12 cellular contexts compared by ENCODE assay signal in genomic region chr2:121501070-121501469, GRCh38. TPM values are rescaled to one million over a fixed set of nuclear protein-coding genes. Genes with fewer than 3 reads are reported as not detected.
DNase-seq lines count a peak whose midpoint lies in the region; ATAC-seq and TF ChIP-seq lines count a peak whose summit lies in the region.
"Had no signal": no experiment of that assay in that cellular context is flagged by ENCODE, and none has a peak within 500 bp of the region (broad histone marks: within the 10 kb centered on the region; RNA-seq: fewer than 3 reads in every experiment).

No MANE protein-coding gene starts in this region.

- CTCF ChIA-PET in activated CD4-positive, alpha-beta T cell treated with anti-CD3 and anti-CD28 coated beads for 36 hours (lab: Charles Lee), result no interaction called here

- H3K36me3 Mint-ChIP-seq in activated CD4-positive, alpha-beta T cell treated with anti-CD3 and anti-CD28 coated beads for 36 hours (ENCODE audit: low read depth), result peaks cover 62% of the 10 kb centered on the region
- H3K36me3 Mint-ChIP-seq in stimulated activated effector memory CD8-positive, alpha-beta T cell treated with anti-CD3 and anti-CD28 coated beads, Interleukin-12 subunit alpha, Interleukin-12 subunit beta, amount 100 ng/mL, for 72 hours, result peaks cover 62% of the 10 kb centered on the region

- peaks cover 37% of the 10 kb centered on the region for H3K4me1 Mint-ChIP-seq in activated CD4-positive, alpha-beta T cell treated with anti-CD3 and anti-CD28 coated beads for 36 hours
- H3K4me1 Mint-ChIP-seq in stimulated activated effector memory CD8-positive, alpha-beta T cell treated with anti-CD3 and anti-CD28 coated beads, Interleukin-12 subunit alpha, Interleukin-12 subunit beta, amount 100 ng/mL, for 72 hours, result peaks cover 40% of the 10 kb centered on the region

- no peak overlapping the region for H3K4me3 Mint-ChIP-seq in activated CD4-positive, alpha-beta T cell treated with anti-CD3 and anti-CD28 coated beads for 36 hours
- H3K4me3 Mint-ChIP-seq in stimulated activated effector memory CD8-positive, alpha-beta T cell treated with anti-CD3 and anti-CD28 coated beads, Interleukin-12 subunit alpha, Interleukin-12 subunit beta, amount 100 ng/mL, for 72 hours, result no peak overlapping the region
- H3K4me3 Mint-ChIP-seq: activated T-helper 1 cell treated with anti-CD3 and anti-CD28 coated beads, Interleukin-12 subunit alpha, Interleukin-12 subunit beta, Interleukin-2, Interleukin-4 antibody, amounts not matched to agents 30 ng/mL and 10 ng/mL and 1 ng/mL, durations not matched to agents 14 hours and 24 hours and 36 hours; naive thymus-derived CD8-positive, alpha-beta T cell had no signal

- H3K27me3 Mint-ChIP-seq in activated CD4-positive, alpha-beta T cell treated with anti-CD3 and anti-CD28 coated beads for 36 hours, result no peaks in the 10 kb centered on the region
- H3K27me3 Mint-ChIP-seq: naive thymus-derived CD8-positive, alpha-beta T cell had no signal

- POLR2A ChIA-PET in activated CD4-positive, alpha-beta T cell treated with anti-CD3 and anti-CD28 coated beads for 36 hours (lab: Charles Lee), result no interaction called here

- DNase-seq in activated CD4-positive, alpha-beta T cell treated with anti-CD3 and anti-CD28 coated beads for 36 hours, result no peak
- no peak for DNase-seq in activated CD4-positive, alpha-beta T cell treated with anti-CD3 and anti-CD28 coated beads for 4 hours
- peak; percentile 59 for DNase-seq in fibroblast of peridontal ligament (ENCODE audit: extremely low read depth)
- peak in 1 of 2 donors; percentile 38 for DNase-seq in stimulated activated effector memory CD8-positive, alpha-beta T cell treated with anti-CD3 and anti-CD28 coated beads, Interleukin-12 subunit alpha, Interleukin-12 subunit beta, amount 100 ng/mL, for 72 hours (ENCODE audit: low spot score in 2 of 2)
- DNase-seq: dermis blood vessel endothelial cell; naive thymus-derived CD8-positive, alpha-beta T cell; NCI-H1694 had no signal

- no peaks in the 10 kb centered on the region for H3K9me3 Mint-ChIP-seq in activated CD4-positive, alpha-beta T cell treated with anti-CD3 and anti-CD28 coated beads for 36 hours (ENCODE audit: low read depth)
- peaks cover 4% of the 10 kb centered on the region for H3K9me3 Mint-ChIP-seq in stimulated activated effector memory CD8-positive, alpha-beta T cell treated with anti-CD3 and anti-CD28 coated beads, Interleukin-12 subunit alpha, Interleukin-12 subunit beta, amount 100 ng/mL, for 72 hours

- ATAC-seq in activated CD4-positive, alpha-beta T cell treated with anti-CD3 and anti-CD28 coated beads for 36 hours, result no peak
- peak; percentile 24; the same call in 2 of the 3 replicates for ATAC-seq in SK-N-SH treated with all-trans-retinoic acid at 6 μM for 48 hours
- ATAC-seq in stimulated activated effector memory CD8-positive, alpha-beta T cell treated with anti-CD3 and anti-CD28 coated beads, Interleukin-12 subunit alpha, Interleukin-12 subunit beta, amount 100 ng/mL, for 72 hours, result peak; percentile 43
- ATAC-seq in HG03139 (IDR thresholded peaks at IDR 0.05; ENCODE audit: unreplicated experiment), result no peak
- ATAC-seq in GM21825 (IDR thresholded peaks at IDR 0.05; ENCODE audit: unreplicated experiment), result no peak
- ATAC-seq in HG02981 (IDR thresholded peaks at IDR 0.05; ENCODE audit: unreplicated experiment), result no peak
- ATAC-seq: naive thymus-derived CD8-positive, alpha-beta T cell had no signal

- peak overlapping the region; percentile 70 for H3K27ac Mint-ChIP-seq in activated CD4-positive, alpha-beta T cell treated with anti-CD3 and anti-CD28 coated beads for 36 hours
- peak overlapping the region; percentile 39 for H3K27ac Mint-ChIP-seq in stimulated activated effector memory CD8-positive, alpha-beta T cell treated with anti-CD3 and anti-CD28 coated beads, Interleukin-12 subunit alpha, Interleukin-12 subunit beta, amount 100 ng/mL, for 72 hours
- H3K27ac Mint-ChIP-seq: activated T-helper 1 cell treated with anti-CD3 and anti-CD28 coated beads, Interleukin-12 subunit alpha, Interleukin-12 subunit beta, Interleukin-2, Interleukin-4 antibody, amounts not matched to agents 30 ng/mL and 10 ng/mL and 1 ng/mL, durations not matched to agents 14 hours and 24 hours and 36 hours had no signal

- intact Hi-C loops in activated CD4-positive, alpha-beta T cell treated with anti-CD3 and anti-CD28 coated beads for 36 hours (cut with DNase I, micrococcal nuclease), result no loop called here

TF ChIP-seq in SK-N-SH treated with all-trans-retinoic acid at 6 μM for 48 hours, 23 proteins besides CTCF, POLR2A, EP300 and RAD21:
- no peak for TF ChIP-seq GLIS3 (CRISPR knock-in tag; IDR thresholded peaks at IDR 0.05)
- TF ChIP-seq CSDC2 (CRISPR knock-in tag; IDR thresholded peaks at IDR 0.05), result no peak
- TF ChIP-seq ZC3H10 (CRISPR knock-in tag; IDR thresholded peaks at IDR 0.05), result no peak
- TF ChIP-seq BACH2 (CRISPR knock-in tag; IDR thresholded peaks at IDR 0.05; ENCODE audit: borderline replicate concordance), result no peak
- TF ChIP-seq CREB5 (CRISPR knock-in tag; IDR thresholded peaks at IDR 0.05; ENCODE audit: low read depth), result no peak
- TF ChIP-seq TCF4 (CRISPR knock-in tag; IDR thresholded peaks at IDR 0.05; ENCODE audit: borderline replicate concordance), result no peak
- no peak for TF ChIP-seq PPARA (CRISPR knock-in tag; IDR thresholded peaks at IDR 0.05; ENCODE audit: borderline replicate concordance)
- TF ChIP-seq OSR1 (CRISPR knock-in tag; IDR thresholded peaks at IDR 0.05), result no peak
- TF ChIP-seq PATZ1 (CRISPR knock-in tag; IDR thresholded peaks at IDR 0.05; ENCODE audit: borderline replicate concordance), result no peak
- TF ChIP-seq ESRRG (CRISPR knock-in tag; IDR thresholded peaks at IDR 0.05), result no peak
- TF ChIP-seq ZFP3 (CRISPR knock-in tag; IDR thresholded peaks at IDR 0.05), result no peak
- no peak for TF ChIP-seq ZNF70 (CRISPR knock-in tag; IDR thresholded peaks at IDR 0.05)

RNA-seq across cellular contexts. Expression of gene RNU4ATAC, which starts 29.6 kb away (rescaled TPM):
- not detected for total RNA-seq in activated CD4-positive, alpha-beta T cell treated with anti-CD3 and anti-CD28 coated beads for 36 hours
- total RNA-seq: activated T-helper 1 cell treated with anti-CD3 and anti-CD28 coated beads, Interleukin-12 subunit alpha, Interleukin-12 subunit beta, Interleukin-2, Interleukin-4 antibody, amounts not matched to agents 30 ng/mL and 10 ng/mL and 1 ng/mL, durations not matched to agents 14 hours and 24 hours and 36 hours; dermis blood vessel endothelial cell; naive thymus-derived CD8-positive, alpha-beta T cell had no signal

Comparison
In these comparisons a context has a peak if more than half of its experiments do, and no peak if none do; other contexts are left out.
1. ATAC-seq: peak in SK-N-SH treated with all-trans-retinoic acid at 6 μM for 48 hours (single experiment) and stimulated activated effector memory CD8-positive, alpha-beta T cell treated with anti-CD3 and anti-CD28 coated beads, Interleukin-12 subunit alpha, Interleukin-12 subunit beta, amount 100 ng/mL, for 72 hours (single experiment); none in activated CD4-positive, alpha-beta T cell treated with anti-CD3 and anti-CD28 coated beads for 36 hours (single experiment), HG03139 (single experiment), GM21825 (single experiment) and HG02981 (single experiment).